In genomic region chr7:77707504-77707992, GRCh38 we compare ENCODE assay signal across 29 cellular contexts.
"Had no signal": no experiment of that assay in that cellular context is flagged by ENCODE, and none has a peak within 500 bp of the region (broad histone marks: within the 10 kb centered on the region; RNA-seq: fewer than 3 reads in every experiment).

No MANE protein-coding gene starts in this region.

- H3K36me3 Mint-ChIP-seq: naive B cell, natural killer cell had no signal

- ATAC-seq: natural killer cell; psoas muscle; right lobe of liver; stimulated activated naive B cell treated with anti-CD40 and anti-IgM and Interleukin-4, amounts not matched to agents 10 μg/mL and 1 μg/mL and 100 μg/mL, for 72 hours; stimulated activated naive CD8-positive, alpha-beta T cell treated with anti-CD3 and anti-CD28 coated beads, Interleukin-15, Interleukin-2, amounts not matched to agents 100 U/mL and 50 U/mL, for 24 hours had no signal

- H3K27ac Mint-ChIP-seq: mesothelial cell of epicardium; neural progenitor cell; stimulated activated naive B cell treated with anti-CD40 and anti-IgM and Interleukin-4, amounts not matched to agents 10 μg/mL and 1 μg/mL and 100 μg/mL, for 72 hours had no signal

- H3K4me1 ChIP-seq: neural progenitor cell, parathyroid adenoma, right lobe of liver, testis, uterus had no signal

- H2AFZ ChIP-seq: hepatocyte, neural progenitor cell, parathyroid adenoma had no signal

- H3K36me3 ChIP-seq: right lobe of liver, thyroid gland, uterus had no signal

- DNase-seq: islet precursor cell; left ventricle myocardium inferior; mesendoderm; naive B cell; natural killer cell; nephron progenitor cell; occipital lobe; psoas muscle; right lobe of liver; stimulated activated CD4-positive, alpha-beta T cell treated with anti-CD3 and anti-CD28 coated beads, Interleukin-1b, Interleukin-23, amount 100 ng/mL, for 48 hours; stimulated activated CD4-positive, alpha-beta T cell treated with anti-CD3 and anti-CD28 coated beads, Interleukin-2, amount 100 ng/mL, for 48 hours; stimulated activated CD4-positive, alpha-beta T cell treated with anti-CD3 and anti-CD28 coated beads, Interleukin-4, amount 100 ng/mL, for 4 hours; stimulated activated CD8-positive, alpha-beta memory T cell treated with anti-CD3 and anti-CD28 coated beads, Interleukin-4, amount 100 ng/mL, for 48 hours; stimulated activated naive B cell treated with anti-CD40 and anti-IgM and Interleukin-4, amounts not matched to agents 10 μg/mL and 1 μg/mL and 100 μg/mL, for 72 hours; stimulated activated naive CD8-positive, alpha-beta T cell treated with anti-CD3 and anti-CD28 coated beads, Interleukin-15, Interleukin-2, amounts not matched to agents 100 U/mL and 50 U/mL, for 24 hours; stomach; testis; thyroid gland; transverse colon; upper lobe of left lung; uterus had no signal

- H3K4me2 ChIP-seq: hepatocyte, neural progenitor cell, smooth muscle cell had no signal

- H3K4me3 ChIP-seq: hepatocyte, left ventricle myocardium inferior, lung, neural progenitor cell, psoas muscle, right atrium auricular region, right lobe of liver, smooth muscle cell, stomach, testis, thyroid gland, transverse colon, upper lobe of left lung, uterus had no signal

- H3K27ac ChIP-seq: hepatocyte, left ventricle myocardium inferior, neural progenitor cell, neutrophil, parathyroid adenoma, psoas muscle, right atrium auricular region, right lobe of liver, stomach, testis, thyroid gland, transverse colon, upper lobe of left lung, uterus had no signal

- H3K9me3 Mint-ChIP-seq: mesothelial cell of epicardium; naive B cell; natural killer cell; stimulated activated naive B cell treated with anti-CD40 and anti-IgM and Interleukin-4, amounts not matched to agents 10 μg/mL and 1 μg/mL and 100 μg/mL, for 72 hours had no signal

- H3K9ac ChIP-seq: neural progenitor cell, parathyroid adenoma had no signal

- H3K4me1 Mint-ChIP-seq: mesothelial cell of epicardium had no signal

- H3K27me3 Mint-ChIP-seq: naive B cell; stimulated activated naive B cell treated with anti-CD40 and anti-IgM and Interleukin-4, amounts not matched to agents 10 μg/mL and 1 μg/mL and 100 μg/mL, for 72 hours had no signal

- H3K4me3 Mint-ChIP-seq: mesothelial cell of epicardium; natural killer cell; nephron progenitor cell; neural progenitor cell; stimulated activated naive B cell treated with anti-CD40 and anti-IgM and Interleukin-4, amounts not matched to agents 10 μg/mL and 1 μg/mL and 100 μg/mL, for 72 hours had no signal

- H3K27me3 ChIP-seq: hepatocyte, neural progenitor cell, neutrophil, right atrium auricular region, right lobe of liver, stomach, testis, thyroid gland, transverse colon, upper lobe of left lung, uterus had no signal

- H3K9me3 ChIP-seq: left ventricle myocardium inferior, neutrophil, psoas muscle, right atrium auricular region, right lobe of liver, stomach, testis, thyroid gland, transverse colon, upper lobe of left lung, uterus had no signal
